Comparison of ENCODE assay signal across 11 cellular contexts in genomic region chrX:45959567-45959966, GRCh38.
"Had no signal": no experiment of that assay in that cellular context is flagged by ENCODE, and none has a peak within 500 bp of the region (broad histone marks: within the 10 kb centered on the region; RNA-seq: fewer than 3 reads in every experiment).

No MANE protein-coding gene starts in this region.

- DNase-seq: GM23248, GOT3, H7, H9, HCEC 1CT, HFFc6 had no signal

- H3K9ac ChIP-seq: GM23248 had no signal

- ATAC-seq: GM23338, HCT116 had no signal

- H3K36me3 ChIP-seq: HAP-1 had no signal

- H3K9me3 ChIP-seq: HAP-1 had no signal

- H3K27ac ChIP-seq: GM23248 had no signal

- H3K4me1 ChIP-seq: HAP-1 had no signal

- FAIRE-seq: H1, H54 had no signal

- H3K4me3 ChIP-seq: GM23248, GM23338, HAP-1 had no signal
